30 cellular contexts compared by ENCODE assay signal in the genomic region with DNA sequence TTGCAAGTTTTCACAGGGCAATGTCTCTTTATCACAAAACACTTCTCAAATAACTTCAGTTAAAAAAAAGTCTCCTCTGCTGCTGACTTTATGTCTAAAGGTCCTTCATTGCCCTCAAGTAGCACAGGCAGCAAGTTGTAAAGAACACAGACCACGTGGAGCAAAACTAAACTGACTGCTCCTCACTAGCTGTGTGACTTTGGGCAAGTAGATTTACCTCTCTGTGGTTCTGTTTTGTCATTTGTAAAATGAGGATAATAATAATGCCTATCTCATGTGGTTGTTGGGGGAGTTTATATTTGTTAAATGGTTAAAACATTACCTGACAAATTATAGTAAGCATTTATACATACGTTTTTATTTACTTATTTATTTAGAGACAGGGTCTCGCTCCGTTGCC.
"Had no signal": no experiment of that assay in that cellular context is flagged by ENCODE, and none has a peak within 500 bp of the region (broad histone marks: within the 10 kb centered on the region; RNA-seq: fewer than 3 reads in every experiment).

No MANE protein-coding gene starts in this region.

- H3K27ac Mint-ChIP-seq: activated CD4-positive, alpha-beta memory T cell treated with anti-CD3 and anti-CD28 coated beads for 36 hours; activated CD4-positive, alpha-beta T cell treated with anti-CD3 and anti-CD28 coated beads for 36 hours; activated CD4-positive, alpha-beta T cell treated with anti-CD3 and anti-CD28 coated beads, Interleukin-2, amount 10 ng/mL, durations not matched to agents 24 days and 14 days; activated CD8-positive, alpha-beta memory T cell treated with anti-CD3 and anti-CD28 coated beads, Interleukin-2, amount 10 ng/mL, durations not matched to agents 7 days and 5 days; activated CD8-positive, alpha-beta T cell treated with anti-CD3 and anti-CD28 coated beads, Interleukin-2, amount 10 ng/mL, durations not matched to agents 7 days and 5 days; activated naive CD4-positive, alpha-beta T cell treated with anti-CD3 and anti-CD28 coated beads, Interleukin-2, amount 10 ng/mL, durations not matched to agents 7 days and 5 days; activated naive CD4-positive, alpha-beta T cell treated with anti-CD3 and anti-CD28 coated beads, Interleukin-2, amount 50 U/mL, for 72 hours; activated naive CD8-positive, alpha-beta T cell treated with anti-CD3 and anti-CD28 coated beads, Interleukin-2, amount 10 ng/mL, durations not matched to agents 7 days and 5 days; activated T-helper 1 cell treated with anti-CD3 and anti-CD28 coated beads, Interleukin-12 subunit alpha, Interleukin-12 subunit beta, Interleukin-2, Interleukin-4 antibody, amounts not matched to agents 30 ng/mL and 10 ng/mL and 1 ng/mL, durations not matched to agents 14 hours and 24 hours and 36 hours; activated T-helper 2 cell treated with anti-CD3 and anti-CD28 coated beads, Interferon-gamma antibody, Interleukin-2, Interleukin-4, amounts not matched to agents 10 μg/mL and 5 μg/mL and 100 μg/mL, durations not matched to agents 14 hours and 24 hours and 36 hours; brain; dendritic cell treated with granulocyte-macrophage colony-stimulating factor and Interleukin-4, amounts not matched to agents 40 ng/mL and 50 ng/mL, for 4 days; endodermal cell had no signal

- H3K27me3 Mint-ChIP-seq: activated CD4-positive, alpha-beta memory T cell treated with anti-CD3 and anti-CD28 coated beads for 36 hours; activated CD4-positive, alpha-beta T cell treated with anti-CD3 and anti-CD28 coated beads for 36 hours; brain had no signal

- H3K9me3 Mint-ChIP-seq: activated CD4-positive, alpha-beta memory T cell treated with anti-CD3 and anti-CD28 coated beads for 36 hours; activated naive CD4-positive, alpha-beta T cell treated with anti-CD3 and anti-CD28 coated beads, Interleukin-2, amount 10 ng/mL, durations not matched to agents 7 days and 5 days; activated naive CD4-positive, alpha-beta T cell treated with anti-CD3 and anti-CD28 coated beads, Interleukin-2, amount 50 U/mL, for 72 hours; activated T-helper 1 cell treated with anti-CD3 and anti-CD28 coated beads, Interleukin-12 subunit alpha, Interleukin-12 subunit beta, Interleukin-2, Interleukin-4 antibody, amounts not matched to agents 30 ng/mL and 10 ng/mL and 1 ng/mL, durations not matched to agents 14 hours and 24 hours and 36 hours; activated T-helper 2 cell treated with anti-CD3 and anti-CD28 coated beads, Interferon-gamma antibody, Interleukin-2, Interleukin-4, amounts not matched to agents 10 μg/mL and 5 μg/mL and 100 μg/mL, durations not matched to agents 14 hours and 24 hours and 36 hours; central memory CD8-positive, alpha-beta T cell; dendritic cell treated with granulocyte-macrophage colony-stimulating factor and Interleukin-4, amounts not matched to agents 40 ng/mL and 50 ng/mL, for 4 days; endodermal cell had no signal

- DNase-seq: activated CD4-positive, alpha-beta memory T cell treated with anti-CD3 and anti-CD28 coated beads for 36 hours; activated CD4-positive, alpha-beta T cell treated with anti-CD3 and anti-CD28 coated beads for 36 hours; activated CD4-positive, alpha-beta T cell treated with anti-CD3 and anti-CD28 coated beads, Interleukin-2, amount 10 ng/mL, durations not matched to agents 24 days and 14 days; activated CD4-positive, CD25-positive, alpha-beta regulatory T cell; activated CD4-positive, CD25-positive, alpha-beta regulatory T cell treated with anti-CD3 and anti-CD28 coated beads, Interleukin-2, amount 50 U/mL, for 72 hours; activated CD8-positive, alpha-beta memory T cell treated with anti-CD3 and anti-CD28 coated beads, Interleukin-2, amount 10 ng/mL, durations not matched to agents 7 days and 5 days; activated CD8-positive, alpha-beta memory T cell treated with anti-CD3 and anti-CD28 coated beads, Interleukin-2, amount 50 U/mL, for 4 hours; activated CD8-positive, alpha-beta T cell treated with anti-CD3 and anti-CD28 coated beads, Interleukin-2, amount 10 ng/mL, durations not matched to agents 7 days and 5 days; activated effector memory CD4-positive, alpha-beta T cell treated with anti-CD3 and anti-CD28 coated beads, Interleukin-2, amount 50 U/mL, for 16 hours; activated naive CD4-positive, alpha-beta T cell treated with anti-CD3 and anti-CD28 coated beads, Interleukin-2, amount 10 ng/mL, durations not matched to agents 7 days and 5 days; activated naive CD8-positive, alpha-beta T cell treated with anti-CD3 and anti-CD28 coated beads, Interleukin-2, amount 10 ng/mL, durations not matched to agents 7 days and 5 days; activated T-cell treated with anti-CD3 and anti-CD28 coated beads, Interleukin-2, amount 50 U/mL, for 1 hour; activated T-cell treated with anti-CD3 and anti-CD28 coated beads, Interleukin-2, amount 50 U/mL, for 48 hours; dorsolateral prefrontal cortex; effector memory CD4-positive, alpha-beta T cell; endodermal cell; foreskin fibroblast; heart left ventricle; T-helper 2 cell had no signal

- FAIRE-seq: bronchial epithelial cell, frontal cortex had no signal

- H3K27me3 ChIP-seq: ascending aorta, dorsolateral prefrontal cortex, heart left ventricle had no signal

- H3K36me3 Mint-ChIP-seq: activated CD4-positive, alpha-beta memory T cell treated with anti-CD3 and anti-CD28 coated beads for 36 hours; activated CD8-positive, alpha-beta memory T cell treated with anti-CD3 and anti-CD28 coated beads, Interleukin-2, amount 10 ng/mL, durations not matched to agents 7 days and 5 days; activated naive CD4-positive, alpha-beta T cell treated with anti-CD3 and anti-CD28 coated beads, Interleukin-2, amount 10 ng/mL, durations not matched to agents 7 days and 5 days; activated naive CD4-positive, alpha-beta T cell treated with anti-CD3 and anti-CD28 coated beads, Interleukin-2, amount 50 U/mL, for 72 hours; activated naive CD8-positive, alpha-beta T cell treated with anti-CD3 and anti-CD28 coated beads, Interleukin-2, amount 10 ng/mL, durations not matched to agents 7 days and 5 days; brain had no signal

- H3K9me3 ChIP-seq: ascending aorta had no signal

- H3K36me3 ChIP-seq: ascending aorta, heart left ventricle had no signal

- H3K27ac ChIP-seq: ascending aorta, coronary artery, dorsolateral prefrontal cortex, heart left ventricle had no signal

- H3K4me3 ChIP-seq: ascending aorta, coronary artery, dorsolateral prefrontal cortex, heart left ventricle had no signal

- H3K4me1 ChIP-seq: ascending aorta had no signal

- ATAC-seq: activated CD4-positive, alpha-beta T cell treated with anti-CD3 and anti-CD28 coated beads for 36 hours; activated CD8-positive, alpha-beta memory T cell treated with anti-CD3 and anti-CD28 coated beads, Interleukin-2, amount 10 ng/mL, durations not matched to agents 7 days and 5 days; activated CD8-positive, alpha-beta T cell treated with anti-CD3 and anti-CD28 coated beads, Interleukin-2, amount 10 ng/mL, durations not matched to agents 7 days and 5 days; activated naive CD4-positive, alpha-beta T cell treated with anti-CD3 and anti-CD28 coated beads, Interleukin-2, amount 50 U/mL, for 72 hours; esophagus mucosa; heart left ventricle had no signal

- H3K4me3 Mint-ChIP-seq: activated CD4-positive, alpha-beta memory T cell treated with anti-CD3 and anti-CD28 coated beads for 36 hours; activated CD4-positive, alpha-beta T cell treated with anti-CD3 and anti-CD28 coated beads for 36 hours; activated CD4-positive, alpha-beta T cell treated with anti-CD3 and anti-CD28 coated beads, Interleukin-2, amount 10 ng/mL, durations not matched to agents 24 days and 14 days; activated CD8-positive, alpha-beta memory T cell treated with anti-CD3 and anti-CD28 coated beads, Interleukin-2, amount 10 ng/mL, durations not matched to agents 7 days and 5 days; activated CD8-positive, alpha-beta T cell treated with anti-CD3 and anti-CD28 coated beads, Interleukin-2, amount 10 ng/mL, durations not matched to agents 7 days and 5 days; activated naive CD4-positive, alpha-beta T cell treated with anti-CD3 and anti-CD28 coated beads, Interleukin-2, amount 10 ng/mL, durations not matched to agents 7 days and 5 days; activated naive CD8-positive, alpha-beta T cell treated with anti-CD3 and anti-CD28 coated beads, Interleukin-2, amount 10 ng/mL, durations not matched to agents 7 days and 5 days; activated T-helper 1 cell treated with anti-CD3 and anti-CD28 coated beads, Interleukin-12 subunit alpha, Interleukin-12 subunit beta, Interleukin-2, Interleukin-4 antibody, amounts not matched to agents 30 ng/mL and 10 ng/mL and 1 ng/mL, durations not matched to agents 14 hours and 24 hours and 36 hours; brain; central memory CD8-positive, alpha-beta T cell; dendritic cell treated with granulocyte-macrophage colony-stimulating factor and Interleukin-4, amounts not matched to agents 40 ng/mL and 50 ng/mL, for 4 days; endodermal cell had no signal

- H3K4me1 Mint-ChIP-seq: brain; central memory CD8-positive, alpha-beta T cell had no signal
